In the genomic region with DNA sequence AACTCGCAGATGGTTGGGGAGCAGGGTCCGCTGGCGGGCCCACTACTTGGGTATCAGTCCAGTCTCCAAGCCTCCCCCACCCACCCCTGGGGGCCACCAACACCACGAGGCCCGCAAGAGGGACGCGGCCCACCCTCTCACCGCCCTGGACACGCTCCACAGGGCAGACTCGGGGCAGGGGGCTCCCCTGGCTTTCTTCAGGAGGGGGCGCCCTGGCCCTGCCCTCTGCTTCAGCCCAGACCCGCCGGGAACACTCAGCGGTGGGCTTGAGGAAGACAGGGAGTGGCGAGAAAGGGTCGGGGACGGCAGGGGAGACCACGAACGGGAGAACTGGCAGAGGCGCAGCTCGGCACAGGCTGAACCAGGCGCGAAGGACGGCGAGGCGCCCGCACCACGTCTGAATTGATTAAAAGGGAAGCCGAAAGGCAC, we compare ENCODE assay signal across 8 cellular contexts. TPM values are rescaled to one million over a fixed set of nuclear protein-coding genes. Genes with fewer than 3 reads are reported as not detected.
DNase-seq lines count a peak whose midpoint lies in the region; TF ChIP-seq lines count a peak whose summit lies in the region.

No MANE protein-coding gene starts in this region.

- H3K27ac ChIP-seq in ACC112 (ENCODE audit: low read depth, low read length) (peak overlapping the region; percentile 87), H9 (ENCODE audit: insufficient read length, low read depth, low read length) (no peak overlapping the region), uterus (no peak overlapping the region)

- no peaks in the 10 kb centered on the region; the same call in 1 of the 2 replicates for H3K27me3 Mint-ChIP-seq in H9 (ENCODE audit: low read depth)
- H3K27me3 Mint-ChIP-seq in activated CD4-positive, alpha-beta T cell treated with anti-CD3 and anti-CD28 coated beads, Interleukin-2, amount 10 ng/mL, durations not matched to agents 24 days and 14 days = peaks cover 67% of the 10 kb centered on the region

- TF ChIP-seq POLR2A in uterus (IDR thresholded peaks at IDR 0.05) = no peak

- intact Hi-C loops in activated CD4-positive, alpha-beta T cell treated with anti-CD3 and anti-CD28 coated beads, Interleukin-2, amount 10 ng/mL, durations not matched to agents 24 days and 14 days (cut with micrococcal nuclease) = no loop called here
- intact Hi-C loops in uterus (cut with DNase I; ENCODE audit: low total_unique reads) = no loop called here

- H3K23me2 ChIP-seq in H9 (ENCODE audit: insufficient read length, low read depth, low read length, poor library complexity, severe bottlenecking) = peaks cover 22% of the 10 kb centered on the region

- H3K18ac ChIP-seq in H9 (ENCODE audit: insufficient read length, low read depth, low read length) = peak overlapping the region; percentile 65

- peaks cover 3 to 6% of the 10 kb centered on the region in 2 experiments; a peak in 4 of 5 replicates for H3K9me3 Mint-ChIP-seq in H9
- H3K9me3 Mint-ChIP-seq in activated CD4-positive, alpha-beta T cell treated with anti-CD3 and anti-CD28 coated beads, Interleukin-2, amount 10 ng/mL, durations not matched to agents 24 days and 14 days = no peaks in the 10 kb centered on the region

- H3K4me3 Mint-ChIP-seq in H9 = peak overlapping the region; percentile 90 to 96
- H3K4me3 Mint-ChIP-seq in activated CD4-positive, alpha-beta T cell treated with anti-CD3 and anti-CD28 coated beads, Interleukin-2, amount 10 ng/mL, durations not matched to agents 24 days and 14 days = peak overlapping the region; percentile 81

- H2BK20ac ChIP-seq in H9 (ENCODE audit: low read depth, low read length, poor library complexity, severe bottlenecking) = no peak overlapping the region

- no peak overlapping the region for H2BK120ac ChIP-seq in H9 (ENCODE audit: low read depth, low read length, poor library complexity, severe bottlenecking)

- H4K8ac ChIP-seq in H9 (replicated peaks; ENCODE audit: insufficient read length, low read depth, low read length) = no peak overlapping the region

- no CpG with 5 or more reads among the region's 29 CpGs for WGBS in H9 (ENCODE audit: extremely low coverage, insufficient read length, low lambda C conversion rate)

- H3K4ac ChIP-seq in H9 (ENCODE audit: low read depth, low read length) = no peak overlapping the region

- H3K4me1 ChIP-seq in ACC112 (ENCODE audit: control insufficient read depth, insufficient read depth, low read length, unreplicated experiment) (peaks cover 52% of the 10 kb centered on the region), H9 (ENCODE audit: insufficient read depth, low read length) (peaks cover 3% of the 10 kb centered on the region; the same call in 1 of the 2 replicates), uterus (peaks cover 0 to 16% of the 10 kb centered on the region in 2 donors)

- no peak overlapping the region for H2AK5ac ChIP-seq in H9 (ENCODE audit: insufficient read length, low read length)

- H2BK5ac ChIP-seq in H9 (ENCODE audit: insufficient read length, low read length) = no peak overlapping the region

- H3K36me3 Mint-ChIP-seq in H9 (ENCODE audit: insufficient read depth in 1 of 3, low read depth in 3 of 3) = peaks cover 15 to 19% (median 16%) of the 10 kb centered on the region in 3 experiments
- no peaks in the 10 kb centered on the region for H3K36me3 Mint-ChIP-seq in activated CD4-positive, alpha-beta T cell treated with anti-CD3 and anti-CD28 coated beads, Interleukin-2, amount 10 ng/mL, durations not matched to agents 24 days and 14 days (ENCODE audit: low read depth)

- no peak overlapping the region for H3K23ac ChIP-seq in H9 (ENCODE audit: insufficient read length, low read depth, low read length)

- no peaks in the 10 kb centered on the region for H4K20me1 ChIP-seq in H9 (ENCODE audit: control insufficient read depth, insufficient read depth, insufficient read length)

- H2BK15ac ChIP-seq in H9 (ENCODE audit: low read depth, low read length) = no peak overlapping the region

- H3K36me3 ChIP-seq in ACC112 (ENCODE audit: insufficient read depth, low read length) (no peaks in the 10 kb centered on the region), uterus (no peaks in the 10 kb centered on the region)

- H3K4me3 ChIP-seq in ACC112 (ENCODE audit: low read depth, low read length) (peak overlapping the region; percentile 96), foreskin fibroblast (ENCODE audit: low read depth in 1 of 2, low read length in 2 of 2) (peak overlapping the region; percentile 64 to 71), uterus (peak overlapping the region in 1 of 2 donors; percentile 31)

- H3K27ac Mint-ChIP-seq in H9 = peak overlapping the region in 2 of 3 experiments; percentile 85 to 92; a peak in 3 of 7 replicates
- H3K27ac Mint-ChIP-seq in activated CD4-positive, alpha-beta T cell treated with anti-CD3 and anti-CD28 coated beads, Interleukin-2, amount 10 ng/mL, durations not matched to agents 24 days and 14 days = peak overlapping the region; percentile 62

- TF ChIP-seq CTCF in H9 (conservative IDR thresholded peaks at IDR 0.05) (no peak), foreskin fibroblast (IDR thresholded peaks at IDR 0.05; ENCODE audit: low read depth, low read length) (no peak), uterus (IDR thresholded peaks at IDR 0.05) (no peak)

- H3K4me1 Mint-ChIP-seq in H9 = peaks cover 34 to 36% of the 10 kb centered on the region in 2 experiments
- H3K4me1 Mint-ChIP-seq in activated CD4-positive, alpha-beta T cell treated with anti-CD3 and anti-CD28 coated beads, Interleukin-2, amount 10 ng/mL, durations not matched to agents 24 days and 14 days = peaks cover 35% of the 10 kb centered on the region

- no peaks in the 10 kb centered on the region for H3K79me1 ChIP-seq in H9 (ENCODE audit: insufficient read depth, low read depth, low read length, poor library complexity, severe bottlenecking)

- DNase-seq in H9 = no peak
- DNase-seq in activated CD4-positive, alpha-beta T cell treated with anti-CD3 and anti-CD28 coated beads, Interleukin-2, amount 10 ng/mL, durations not matched to agents 24 days and 14 days = peak; percentile 71
- DNase-seq in foreskin fibroblast = peak in 1 of 2 donors; percentile 25
- peak; percentile 29 for DNase-seq in stimulated activated CD4-positive, alpha-beta T cell treated with anti-CD3 and anti-CD28 coated beads, Interleukin-4, amount 100 ng/mL, for 1 hour
- DNase-seq in uterus = no peak
- no peak for DNase-seq in NCI-H2081 (lab: John Stamatoyannopoulos, UW)
- DNase-seq in NK-92 (lab: John Stamatoyannopoulos, UW; ENCODE audit: unreplicated experiment) = no peak

- no peaks in the 10 kb centered on the region for H3K27me3 ChIP-seq in ACC112 (ENCODE audit: insufficient read depth, low read length)
- no peaks in the 10 kb centered on the region for H3K27me3 ChIP-seq in H9 (ENCODE audit: insufficient read depth, low read length)
- peaks cover 37 to 76% of the 10 kb centered on the region in 2 donors for H3K27me3 ChIP-seq in uterus

- no peak overlapping the region for H3K56ac ChIP-seq in H9 (ENCODE audit: insufficient read length, low read depth, low read length)

- H4K91ac ChIP-seq in H9 (ENCODE audit: insufficient read length, low read depth, low read length) = no peak overlapping the region

- no peak overlapping the region for H4K5ac ChIP-seq in H9 (ENCODE audit: insufficient read length, low read depth, low read length)

- no peak overlapping the region for H3T11ph ChIP-seq in H9 (ENCODE audit: low read length)

- H3K4me2 ChIP-seq in H9 (ENCODE audit: insufficient read depth, insufficient read length, low read length) = peak overlapping the region; percentile 96

- peak overlapping the region; percentile 83 for H3K14ac ChIP-seq in H9 (ENCODE audit: insufficient read depth, low read length)

- peak overlapping the region; percentile 5 for H2AFZ ChIP-seq in ACC112 (ENCODE audit: low read length, unreplicated experiment)
- no peak overlapping the region for H2AFZ ChIP-seq in H9 (ENCODE audit: low read length)

- H3K9me3 ChIP-seq in H9 (ENCODE audit: control insufficient read depth, low read depth, low read length) (no peaks in the 10 kb centered on the region), uterus (no peaks in the 10 kb centered on the region)

- no peak overlapping the region for H2BK12ac ChIP-seq in H9 (ENCODE audit: insufficient read length, low read depth, low read length)

- peaks cover 74% of the 10 kb centered on the region for H3K79me2 ChIP-seq in ACC112 (ENCODE audit: control insufficient read depth, insufficient read depth, low read length, unreplicated experiment)
- peaks cover 36% of the 10 kb centered on the region; the same call in 1 of the 2 replicates for H3K79me2 ChIP-seq in H9 (ENCODE audit: insufficient read depth, low read length)

- peak overlapping the region; percentile 91 for H3K9ac ChIP-seq in H9 (ENCODE audit: extremely low read depth, insufficient read length, low read length)

RNA-seq across cellular contexts. Expression of gene IGF2BP3, which starts 1.6 kb away (rescaled TPM):
- total RNA-seq in H9 (2021) (180 and 197 TPM in 2 replicates), uterus (10 to 100 TPM in 1 of 4 donors, not detected in 3; 45.8 TPM)
- 2.2 and 2.7 TPM in 2 replicates for total RNA-seq in activated CD4-positive, alpha-beta T cell treated with anti-CD3 and anti-CD28 coated beads, Interleukin-2, amount 10 ng/mL, durations not matched to agents 24 days and 14 days

Comparison
In these comparisons a context has a peak if more than half of its experiments do, and no peak if none do; other contexts are left out.
1. DNase-seq: peak in activated CD4-positive, alpha-beta T cell treated with anti-CD3 and anti-CD28 coated beads, Interleukin-2, amount 10 ng/mL, durations not matched to agents 24 days and 14 days (single experiment) and stimulated activated CD4-positive, alpha-beta T cell treated with anti-CD3 and anti-CD28 coated beads, Interleukin-4, amount 100 ng/mL, for 1 hour (single experiment); none in H9 (single experiment), uterus (0 of 2), NCI-H2081 (0 of 2) and NK-92 (single experiment).